ENCODE assay signal across 1 cellular context in genomic region chr1:155208656-155209372, GRCh38.
A peak's percentile ranks its signal among the peaks of the same experiment; 100 is the strongest.
TF ChIP-seq lines count a peak whose summit lies in the region.

MTX1 (plus strand) TSS chr1:155208695; CDS start chr1:155208805, 110 bp downstream.

TF ChIP-seq in GM12878, 131 proteins besides CTCF, POLR2A, EP300 and RAD21 (continued from another document):
- TF ChIP-seq PBX3 (IDR thresholded peaks at IDR 0.05; ENCODE audit: insufficient replicate concordance, low read depth, low read length) (no peak), TCF3 (IDR thresholded peaks at IDR 0.05; ENCODE audit: borderline replicate concordance, insufficient read depth, low read depth, low read length) (0 out of 2 replicates have a peak, but pooled peaks have one; percentile 13), ZBTB40 (IDR thresholded peaks at IDR 0.05; ENCODE audit: borderline replicate concordance) (peak; percentile 82)
